1 cellular context compared by ENCODE assay signal in genomic region chr5:131288328-131288727, GRCh38.
TF ChIP-seq lines count a peak whose summit lies in the region.

No MANE protein-coding gene starts in this region.

TF ChIP-seq in HepG2, 621 proteins besides CTCF, POLR2A, EP300 and RAD21:
- TF ChIP-seq ZMAT3 (CRISPR knock-in tag; conservative IDR thresholded peaks at IDR 0.05) (no peak), MEIS1 (CRISPR knock-in tag; IDR thresholded peaks at IDR 0.05; ENCODE audit: borderline replicate concordance) (no peak), CERS6 (CRISPR knock-in tag; IDR thresholded peaks at IDR 0.05) (no peak), DR1 (CRISPR knock-in tag; IDR thresholded peaks at IDR 0.05) (no peak), MAF1 (CRISPR knock-in tag; IDR thresholded peaks at IDR 0.05; ENCODE audit: borderline replicate concordance) (no peak), MZF1 (CRISPR knock-in tag; IDR thresholded peaks at IDR 0.05; ENCODE audit: borderline replicate concordance) (no peak), ZNF704 (CRISPR knock-in tag; IDR thresholded peaks at IDR 0.05; ENCODE audit: borderline replicate concordance) (no peak), ZSCAN31 (CRISPR knock-in tag; IDR thresholded peaks at IDR 0.05; ENCODE audit: low read depth) (no peak), ZFP62 (CRISPR knock-in tag; IDR thresholded peaks at IDR 0.05) (no peak), NBN (conservative IDR thresholded peaks at IDR 0.05) (no peak)
- TF ChIP-seq, protein P1, sequence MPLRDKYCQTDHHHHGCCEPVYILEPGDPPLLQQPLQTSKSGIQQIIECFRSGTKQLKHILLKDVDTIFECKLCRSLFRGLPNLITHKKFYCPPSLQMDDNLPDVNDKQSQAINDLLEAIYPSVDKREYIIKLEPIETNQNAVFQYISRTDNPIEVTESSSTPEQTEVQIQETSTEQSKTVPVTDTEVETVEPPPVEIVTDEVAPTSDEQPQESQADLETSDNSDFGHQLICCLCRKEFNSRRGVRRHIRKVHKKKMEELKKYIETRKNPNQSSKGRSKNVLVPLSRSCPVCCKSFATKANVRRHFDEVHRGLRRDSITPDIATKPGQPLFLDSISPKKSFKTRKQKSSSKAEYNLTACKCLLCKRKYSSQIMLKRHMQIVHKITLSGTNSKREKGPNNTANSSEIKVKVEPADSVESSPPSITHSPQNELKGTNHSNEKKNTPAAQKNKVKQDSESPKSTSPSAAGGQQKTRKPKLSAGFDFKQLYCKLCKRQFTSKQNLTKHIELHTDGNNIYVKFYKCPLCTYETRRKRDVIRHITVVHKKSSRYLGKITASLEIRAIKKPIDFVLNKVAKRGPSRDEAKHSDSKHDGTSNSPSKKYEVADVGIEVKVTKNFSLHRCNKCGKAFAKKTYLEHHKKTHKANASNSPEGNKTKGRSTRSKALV (CRISPR knock-in tag; IDR thresholded peaks at IDR 0.05), result no peak
- TF ChIP-seq, protein P2, sequence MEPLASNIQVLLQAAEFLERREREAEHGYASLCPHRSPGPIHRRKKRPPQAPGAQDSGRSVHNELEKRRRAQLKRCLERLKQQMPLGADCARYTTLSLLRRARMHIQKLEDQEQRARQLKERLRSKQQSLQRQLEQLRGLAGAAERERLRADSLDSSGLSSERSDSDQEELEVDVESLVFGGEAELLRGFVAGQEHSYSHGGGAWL (CRISPR knock-in tag; IDR thresholded peaks at IDR 0.05), result no peak
